Comparison of ENCODE assay signal across 8 cellular contexts in the genomic region with DNA sequence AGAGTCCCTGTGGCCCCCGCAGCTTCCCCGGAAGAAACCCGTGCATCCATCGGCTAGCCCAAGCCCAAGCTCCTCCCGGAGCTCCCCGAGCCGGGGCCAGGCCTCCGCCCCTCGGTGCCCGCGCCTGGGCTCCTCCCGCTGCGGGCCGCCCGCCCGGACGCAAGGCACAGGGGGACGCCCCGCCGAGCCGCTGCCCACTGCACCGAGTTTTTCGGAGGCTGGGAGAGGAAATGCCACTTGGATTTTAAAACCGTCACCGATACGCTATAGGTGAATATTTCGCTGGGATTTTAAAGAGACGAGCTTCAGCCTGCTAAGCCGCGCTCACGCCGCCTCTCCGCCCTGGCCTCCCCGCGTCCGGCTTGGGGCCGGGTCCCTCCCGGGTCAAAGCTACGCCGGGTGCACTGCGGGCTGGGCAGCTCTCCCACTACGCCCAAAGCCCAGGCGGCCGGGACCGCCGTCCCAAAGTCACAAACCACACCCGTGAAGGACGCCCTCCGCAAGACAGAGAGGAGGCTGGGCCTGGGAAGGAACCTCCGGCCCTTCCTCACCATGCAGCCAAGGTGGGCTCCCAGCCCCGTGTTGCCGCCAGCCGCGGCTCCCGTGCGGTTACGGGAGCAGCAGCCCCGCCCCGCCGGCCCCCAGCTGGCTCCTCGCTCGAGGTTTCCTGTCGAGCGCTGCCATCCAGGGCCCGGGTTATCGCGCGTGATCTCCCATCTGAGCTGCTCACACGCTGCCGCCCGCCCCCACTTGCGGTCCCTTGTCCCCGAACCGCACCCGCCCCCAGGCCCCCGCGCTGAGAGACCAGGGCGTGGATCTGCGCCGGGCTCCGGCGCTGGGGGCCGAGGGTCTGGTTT.
A peak's percentile ranks its signal among the peaks of the same experiment; 100 is the strongest.
DNase-seq lines count a peak whose midpoint lies in the region; ATAC-seq and TF ChIP-seq lines count a peak whose summit lies in the region.

No MANE protein-coding gene starts in this region.

- peak overlapping the region in 2 of 3 donors; percentile 62 to 74 for H3K27ac Mint-ChIP-seq in CD4-positive, CD25-positive, alpha-beta regulatory T cell

- H3K36me3 Mint-ChIP-seq in CD4-positive, CD25-positive, alpha-beta regulatory T cell, result peaks cover 10% of the 10 kb centered on the region

- no peaks in the 10 kb centered on the region for H3K27me3 ChIP-seq in CD4-positive, CD25-positive, alpha-beta regulatory T cell (ENCODE audit: control insufficient read depth, insufficient read depth, low read length)
- H3K27me3 ChIP-seq in RWPE2 (ENCODE audit: insufficient read depth, poor library complexity, severe bottlenecking) (no peaks in the 10 kb centered on the region), tibial artery (no peaks in the 10 kb centered on the region)

- intact Hi-C loops in tibial artery (cut with DNase I; ENCODE audit: low total_unique reads), result no loop called here

- H3K27me3 Mint-ChIP-seq in CD4-positive, CD25-positive, alpha-beta regulatory T cell, result no peaks in the 10 kb centered on the region

- peaks cover 46 to 82% (median 61%) of the 10 kb centered on the region in 4 donors for H3K4me1 Mint-ChIP-seq in CD4-positive, CD25-positive, alpha-beta regulatory T cell

- H3K4me3 ChIP-seq in CD4-positive, CD25-positive, alpha-beta regulatory T cell (ENCODE audit: low read depth, low read length), result peak overlapping the region; percentile 75
- H3K4me3 ChIP-seq in RWPE2 (ENCODE audit: severe bottlenecking) (peak overlapping the region; percentile 44), tibial artery (peak overlapping the region; percentile 66 to 92)

- H3K4me3 Mint-ChIP-seq in CD4-positive, CD25-positive, alpha-beta regulatory T cell, result peak overlapping the region; percentile 71 to 100 (median 84)

- peak overlapping the region; percentile 98 for H3K27ac ChIP-seq in CD4-positive, CD25-positive, alpha-beta regulatory T cell (ENCODE audit: insufficient read depth, low read length, poor library complexity, severe bottlenecking)
- H3K27ac ChIP-seq in RWPE2 (ENCODE audit: poor library complexity, severe bottlenecking) (no peak overlapping the region), tibial artery (peak overlapping the region; percentile 90 to 94)

- DNase-seq in CD4-positive, CD25-positive, alpha-beta regulatory T cell, result peak; percentile 76 to 90 (median 80)
- DNase-seq in HPDE6-E6E7 (ENCODE audit: extremely low spot score), result peak; percentile 33
- DNase-seq in RWPE2 (ENCODE audit: low spot score), result no peak
- peak; percentile 73 for DNase-seq in activated gamma-delta T cell treated with anti-CD3 and anti-CD28 coated beads, Interleukin-2, amount 50 U/mL, for 16 hours (ENCODE audit: low read depth)
- DNase-seq in germinal center (ENCODE audit: low spot score), result peak; percentile 72
- peak; percentile 41 for DNase-seq in occipital lobe (lab: John Stamatoyannopoulos, UW)
- DNase-seq in tibial artery, result peak; percentile 65 to 82

- peak; percentile 73 for ATAC-seq in CD4-positive, CD25-positive, alpha-beta regulatory T cell (ENCODE audit: low read depth in 2 of 2)
- ATAC-seq in GM19397 (IDR thresholded peaks at IDR 0.05; ENCODE audit: unreplicated experiment), result peak; percentile 59
- peak; percentile 73 for ATAC-seq in RWPE2 (ENCODE audit: low read depth)

- peaks cover 18% of the 10 kb centered on the region for H3K36me3 ChIP-seq in CD4-positive, CD25-positive, alpha-beta regulatory T cell (ENCODE audit: control insufficient read depth, insufficient read depth, low read length)
- H3K36me3 ChIP-seq in RWPE2 (ENCODE audit: low read depth) (no peaks in the 10 kb centered on the region), tibial artery (no peaks in the 10 kb centered on the region)

- TF ChIP-seq CTCF in RWPE2 (IDR thresholded peaks at IDR 0.05; ENCODE audit: poor library complexity, severe bottlenecking), result no peak
- no peak for TF ChIP-seq CTCF in tibial artery (IDR thresholded peaks at IDR 0.05)

- peaks cover 76% of the 10 kb centered on the region for H3K4me1 ChIP-seq in CD4-positive, CD25-positive, alpha-beta regulatory T cell (ENCODE audit: control insufficient read depth, insufficient read depth, low read length, poor library complexity, severe bottlenecking)
- H3K4me1 ChIP-seq in RWPE2 (ENCODE audit: insufficient read depth, poor library complexity, severe bottlenecking) (no peaks in the 10 kb centered on the region), tibial artery (peaks cover 0 to 13% (median 3%) of the 10 kb centered on the region in 4 donors)

- H3K9me3 Mint-ChIP-seq in CD4-positive, CD25-positive, alpha-beta regulatory T cell, result no peaks in the 10 kb centered on the region

- no peaks in the 10 kb centered on the region for H3K9me3 ChIP-seq in CD4-positive, CD25-positive, alpha-beta regulatory T cell (ENCODE audit: control insufficient read depth in 2 of 2, low read length in 2 of 2)
- H3K9me3 ChIP-seq in RWPE2 (ENCODE audit: severe bottlenecking), result no peaks in the 10 kb centered on the region
- no peaks in the 10 kb centered on the region for H3K9me3 ChIP-seq in tibial artery
